15 cellular contexts compared by ENCODE assay signal in the genomic region with DNA sequence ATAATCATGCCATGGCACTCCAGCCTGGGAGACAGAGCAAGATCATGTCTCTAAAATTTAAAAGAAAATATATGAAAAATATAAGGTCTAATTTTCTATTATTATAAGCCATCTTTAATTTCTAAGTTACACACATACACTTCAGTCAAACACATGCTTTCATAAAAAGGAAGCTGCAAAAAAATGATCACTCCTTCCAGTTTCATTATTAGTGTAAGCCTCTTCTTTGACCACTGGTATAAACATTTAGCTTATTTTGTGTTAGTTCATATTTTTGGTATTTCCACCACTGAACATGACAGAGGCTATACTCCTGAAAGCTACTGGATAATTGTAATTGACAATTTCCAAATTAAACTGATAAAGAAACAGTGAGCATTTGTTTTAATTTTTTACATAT.
DNase-seq lines count a peak whose midpoint lies in the region; ATAC-seq lines count a peak whose summit lies in the region.
"Had no signal": no experiment of that assay in that cellular context is flagged by ENCODE, and none has a peak within 500 bp of the region (broad histone marks: within the 10 kb centered on the region; RNA-seq: fewer than 3 reads in every experiment).

No MANE protein-coding gene starts in this region.

- no peak overlapping the region for H3K27ac ChIP-seq in neuronal stem cell (replicated peaks; ENCODE audit: low read length)
- H3K27ac ChIP-seq: body of pancreas had no signal

- no peak overlapping the region for H4K91ac ChIP-seq in neuronal stem cell (ENCODE audit: low read depth, low read length, poor library complexity)

- no peak overlapping the region for H2BK5ac ChIP-seq in neuronal stem cell (ENCODE audit: low read length)

- no peaks in the 10 kb centered on the region for H3K27me3 ChIP-seq in neuronal stem cell (ENCODE audit: control insufficient read depth in 3 of 3, insufficient read depth in 3 of 3, low read depth in 1 of 3, low read length in 3 of 3)
- H3K27me3 ChIP-seq: body of pancreas had no signal

- DNase-seq in SIG-M5 treated with dmso at 0.1 percent for 504 hours (lab: John Stamatoyannopoulos, UW; ENCODE audit: unreplicated experiment) (peak; percentile 69), cortex of kidney (lab: John Stamatoyannopoulos, UW) (no peak), neuronal stem cell (ENCODE audit: low spot score) (no peak), NCI-H1092 treated with DMSO at 0.1 percent for 48 hours (lab: John Stamatoyannopoulos, UW) (no peak)
- DNase-seq in activated effector memory CD4-positive, alpha-beta T cell treated with anti-CD3 and anti-CD28 coated beads, Interleukin-2, amount 50 U/mL, for 16 hours = no peak
- DNase-seq: activated CD8-positive, alpha-beta memory T cell treated with anti-CD3 and anti-CD28 coated beads, Interleukin-2, amount 50 U/mL, for 48 hours; body of pancreas; Calu3; natural killer cell; NCI-H748 treated with DMSO at 0.1 percent for 48 hours; stimulated activated CD4-positive, alpha-beta T cell treated with anti-CD3 and anti-CD28 coated beads, Interleukin-12 subunit alpha, Interleukin-12 subunit beta, amount 100 ng/mL, for 4 hours; stimulated activated naive CD4-positive, alpha-beta T cell treated with Interleukin-2 at 50 U/mL for 16 hours had no signal

- no peak overlapping the region for H4K8ac ChIP-seq in neuronal stem cell (ENCODE audit: low read depth, low read length)

- ATAC-seq in GM18870 (IDR thresholded peaks at IDR 0.05; ENCODE audit: unreplicated experiment) (peak; percentile 90), GM21528 (IDR thresholded peaks at IDR 0.05; ENCODE audit: low FRiP score, unreplicated experiment) (peak; percentile 88), HG03103 (IDR thresholded peaks at IDR 0.05; ENCODE audit: low read depth, unreplicated experiment) (peak; percentile 66)
- ATAC-seq: body of pancreas, natural killer cell had no signal

- H3K9me3 ChIP-seq in neuronal stem cell (replicated peaks in 1 of 2; ENCODE audit: control insufficient read depth in 2 of 2, insufficient read depth in 1 of 2, low read depth in 1 of 2, low read length in 2 of 2) = no peaks in the 10 kb centered on the region
- H3K9me3 ChIP-seq: body of pancreas had no signal

- no peak overlapping the region for H3K14ac ChIP-seq in neuronal stem cell (ENCODE audit: low read length)

- no peak overlapping the region for H2BK12ac ChIP-seq in neuronal stem cell (ENCODE audit: low read length)

- no peak overlapping the region for H2AK5ac ChIP-seq in neuronal stem cell (ENCODE audit: low read depth, low read length)

- H3K18ac ChIP-seq in neuronal stem cell (ENCODE audit: low read length) = no peak overlapping the region

- no peak overlapping the region for H3K9ac ChIP-seq in neuronal stem cell (ENCODE audit: low read depth, low read length, poor library complexity)

- H2AFZ ChIP-seq in neuronal stem cell (ENCODE audit: low read length) = no peak overlapping the region

- no peak overlapping the region for H2BK120ac ChIP-seq in neuronal stem cell (ENCODE audit: low read depth, low read length)

- no peaks in the 10 kb centered on the region for H3K79me1 ChIP-seq in neuronal stem cell (ENCODE audit: low read depth, low read length)

- no peak overlapping the region for H3K23ac ChIP-seq in neuronal stem cell (ENCODE audit: low read depth, low read length, poor library complexity)

- no peak overlapping the region for H3K4me3 ChIP-seq in neuronal stem cell (ENCODE audit: low read length in 2 of 2)
- H3K4me3 ChIP-seq: body of pancreas had no signal

- H3K4me2 ChIP-seq in neuronal stem cell (ENCODE audit: insufficient read depth, low read length, poor library complexity, severe bottlenecking) = no peak overlapping the region

- no peak overlapping the region for H3K4ac ChIP-seq in neuronal stem cell (ENCODE audit: low read length)

- no peaks in the 10 kb centered on the region for H3K36me3 ChIP-seq in neuronal stem cell (replicated peaks in 1 of 2; ENCODE audit: control insufficient read depth in 2 of 2, insufficient read depth in 2 of 2, low read length in 2 of 2)

- H2BK15ac ChIP-seq in neuronal stem cell (ENCODE audit: low read length) = no peak overlapping the region

- H3K4me1 ChIP-seq in neuronal stem cell (ENCODE audit: control insufficient read depth in 2 of 2, insufficient read depth in 1 of 2, low read depth in 1 of 2, low read length in 2 of 2) = no peaks in the 10 kb centered on the region
- H3K4me1 ChIP-seq: body of pancreas had no signal
